In genomic region chr17:29179232-29180036, GRCh38 we compare ENCODE assay signal across 8 cellular contexts. TPM values are rescaled to one million over a fixed set of nuclear protein-coding genes. Genes with fewer than 3 reads are reported as not detected.
A peak's percentile ranks its signal among the peaks of the same experiment; 100 is the strongest.
DNase-seq lines count a peak whose midpoint lies in the region; ATAC-seq, FAIRE-seq and TF ChIP-seq lines count a peak whose summit lies in the region.

No MANE protein-coding gene starts in this region.

- 0 out of 2 replicates have a peak, but pooled peaks cover 1% of the 10 kb centered on the region for H3K9me3 ChIP-seq in K562 (replicated peaks; ENCODE audit: control insufficient read depth, insufficient read depth, low read depth, low read length)
- no peaks in the 10 kb centered on the region for H3K9me3 ChIP-seq in spleen

- in situ Hi-C loops in K562 (cut with MboI) = loop anchor here (5.0 kb wide), 1 partner anchor 32 kb away; no protein-coding TSS in a partner anchor

- no peaks in the 10 kb centered on the region for H3K9me3 Mint-ChIP-seq in immature natural killer cell

- H3K36me3 Mint-ChIP-seq in immature natural killer cell = peaks cover 0 to 3% (median 0%) of the 10 kb centered on the region in 3 donors

- H3K27ac ChIP-seq in K562 (ENCODE audit: extremely low read depth, low read depth, low read length) = peak overlapping the region; percentile 97
- H3K27ac ChIP-seq in spleen = peak overlapping the region in 7 of 8 donors; percentile 70 to 88 (median 83)

- H3K27ac Mint-ChIP-seq in immature natural killer cell = no peak overlapping the region

- TF ChIP-seq RAD21 in K562 (CRISPR knock-in tag; conservative IDR thresholded peaks at IDR 0.05 in 1 of 2, IDR thresholded peaks at IDR 0.05 in 1 of 2) = no peak

- peak overlapping the region; percentile 33 to 79 (median 68) for H3K4me3 Mint-ChIP-seq in immature natural killer cell

- peak; percentile 98 for FAIRE-seq in K562 (lab: Jason Lieb, UNC)

- H2AFZ ChIP-seq in K562 (ENCODE audit: low read depth, low read length) = peak overlapping the region; percentile 51

- H4K20me1 ChIP-seq in K562 (replicated peaks; ENCODE audit: control insufficient read depth, insufficient read depth, low read length) = no peaks in the 10 kb centered on the region

- peaks cover 0 to 10% (median 3%) of the 10 kb centered on the region in 3 donors for H3K27me3 Mint-ChIP-seq in immature natural killer cell (ENCODE audit: low read depth in 3 of 3)

- peak overlapping the region; percentile 90 to 92 for H3K9ac ChIP-seq in K562 (ENCODE audit: insufficient read depth in 1 of 2, low read depth in 2 of 2, low read length in 2 of 2)

- no peaks in the 10 kb centered on the region for H3K9me1 ChIP-seq in K562 (ENCODE audit: control insufficient read depth, insufficient read depth, low read length)

- peaks cover 52% of the 10 kb centered on the region for H3K79me2 ChIP-seq in K562 (ENCODE audit: control insufficient read depth, insufficient read depth, low read length)

- TF ChIP-seq POLR2A in K562 (conservative IDR thresholded peaks at IDR 0.05) = peak; percentile 80
- no peak for TF ChIP-seq POLR2A in spleen (IDR thresholded peaks at IDR 0.05)

- TF ChIP-seq EP300 in K562 (IDR thresholded peaks at IDR 0.05; ENCODE audit: low read length) = peak; percentile 89

- peak overlapping the region; percentile 49 for H3K4me3 ChIP-seq in K562
- peak overlapping the region; percentile 20 to 77 (median 44) for H3K4me3 ChIP-seq in spleen

- ATAC-seq in K562 = peak; percentile 73
- ATAC-seq in HG03571 (IDR thresholded peaks at IDR 0.05; ENCODE audit: unreplicated experiment) = no peak
- ATAC-seq in GM18907 (IDR thresholded peaks at IDR 0.05; ENCODE audit: unreplicated experiment) = no peak

- peak overlapping the region; percentile 96 for H3K4me2 ChIP-seq in K562 (ENCODE audit: insufficient read depth, low read length)

- H3K4me1 ChIP-seq in K562 (replicated peaks in 1 of 2; ENCODE audit: control insufficient read depth in 2 of 2, insufficient read depth in 2 of 2, low read length in 2 of 2) (peaks cover 30 to 50% of the 10 kb centered on the region in 2 experiments), spleen (peaks cover 23 to 58% (median 44%) of the 10 kb centered on the region in 6 donors)

- no TSS peak for BruUV-seq in K562 (replicated peaks; lab: Mats Ljungman, UMichigan)

- CTCF ChIA-PET in K562 (lab: Yijun Ruan, JAX; ENCODE audit: low intra/inter-chr PET ratio) = interaction anchor here (0.7 to 1.6 kb wide), 3 partner anchors 30 to 123 kb away, joined by 3 to 5 read pairs (median 4); no protein-coding TSS in a partner anchor

- WGBS in K562 (ENCODE audit: insufficient coverage, low coverage, missing lambda C conversion rate) = 1% methylated on average over 21 of the region's 28 CpGs
- WGBS in spleen, 5 donors = 31 to 74% (median 42%) methylated on average over 8 to 28 of the region's 28 CpGs

- POLR2A ChIA-PET in K562 (lab: Yijun Ruan, JAX) = interaction anchor here (0.6 to 6.6 kb wide), 14 partner anchors 8 to 545 kb away, joined by 3 to 74 read pairs (median 3); partner anchors contain the start of genes NUFIP2 and RPL23A

- peak in 1 of 3 experiments; percentile 5; a peak in 1 of 6 replicates for TF ChIP-seq CTCF in K562 (IDR thresholded peaks at IDR 0.05 in 2 of 3, conservative IDR thresholded peaks at IDR 0.05 in 1 of 3; ENCODE audit: insufficient read depth in 2 of 3, low read depth in 1 of 3, low read length in 3 of 3)
- TF ChIP-seq CTCF in spleen (IDR thresholded peaks at IDR 0.05 in 8 of 11, conservative IDR thresholded peaks at IDR 0.05 in 3 of 11) = no peak

- peaks cover 13 to 16% of the 10 kb centered on the region in 2 donors for H3K4me1 Mint-ChIP-seq in immature natural killer cell

- DNase-seq in activated T-cell treated with anti-CD3 and anti-CD28 coated beads, Interleukin-2, amount 50 U/mL, for 1 hour = peak; percentile 24
- no peak for DNase-seq in activated T-cell treated with anti-CD3 and anti-CD28 coated beads for 4 hours
- DNase-seq in NCI-H510A treated with DMSO at 0.1 percent for 48 hours (lab: John Stamatoyannopoulos, UW) = peak; percentile 82
- DNase-seq in K562 (ENCODE audit: extremely low read depth in 1 of 4, low spot score in 3 of 4) = peak; percentile 87 to 97 (median 90)
- DNase-seq in immature natural killer cell = no peak
- DNase-seq in spleen = no peak

- intact Hi-C loops in K562 (cut with micrococcal nuclease) = loop anchor here (1.0 to 2.0 kb wide), 2 partner anchors 17 to 31 kb away; no protein-coding TSS in a partner anchor
- intact Hi-C loops in spleen (cut with DNase I; ENCODE audit: low total_unique reads) = no loop called here

- H3K36me3 ChIP-seq in K562 (ENCODE audit: control insufficient read depth, insufficient read depth, low read length) (no peaks in the 10 kb centered on the region), spleen (no peaks in the 10 kb centered on the region)

- no peaks in the 10 kb centered on the region for H3K27me3 ChIP-seq in K562 (ENCODE audit: control insufficient read depth in 2 of 2, insufficient read depth in 2 of 2, low read length in 2 of 2)
- H3K27me3 ChIP-seq in spleen (replicated peaks in 1 of 7) = peaks cover 0 to 24% (median 0%) of the 10 kb centered on the region in 7 donors

TF ChIP-seq in K562, 482 proteins besides CTCF, POLR2A, EP300 and RAD21 (continues in another document):
- TF ChIP-seq POLR2H (tag; IDR thresholded peaks at IDR 0.05; ENCODE audit: low read depth) = no peak
- no peak for TF ChIP-seq HSF4 (CRISPR knock-in tag; IDR thresholded peaks at IDR 0.05; ENCODE audit: borderline replicate concordance)
- no peak for TF ChIP-seq TEAD1 (CRISPR knock-in tag; IDR thresholded peaks at IDR 0.05)
- no peak for TF ChIP-seq CUX1 (CRISPR knock-in tag; IDR thresholded peaks at IDR 0.05)
- no peak for TF ChIP-seq DDX20 (tag; IDR thresholded peaks at IDR 0.05; ENCODE audit: low read depth)
- TF ChIP-seq IRF9 (tag; IDR thresholded peaks at IDR 0.05) = no peak

RNA-seq across cellular contexts. Expression of gene MYO18A, which starts 0.8 kb away (rescaled TPM):
- 148 and 349 TPM in 2 replicates for total RNA-seq in K562 (2011; cell fraction: chromatin; rRNA removed; ENCODE audit: low replicate concordance)
- 124 and 136 TPM in 2 replicates for total RNA-seq in K562 (2011; cell fraction: nucleolus; rRNA removed)
- total RNA-seq in K562 (2011; cell fraction: nucleoplasm; rRNA removed) = 129 and 134 TPM in 2 replicates
- total RNA-seq in K562 (2014; rRNA removed) (41.7 and 42.3 TPM in 2 replicates), K562 (2014; rRNA removed; fragmentation: Illumina TruSeq; extraction: Trizol) (10.4 and 16.4 TPM in 2 replicates), K562 (2015; rRNA removed; fragmentation: Illumina TruSeq; extraction: Trizol) (17.1 and 19.2 TPM in 2 replicates), K562 (2021) (51.8 and 65.4 TPM in 2 replicates), spleen (100 to 1,000 TPM in 2 of 7 donors, 10 to 100 TPM in 5; 57.6 to 114 (median 85.5) TPM)
- polyA plus RNA-seq in K562 (2011; rRNA removed) (8.1 and 10.7 TPM in 2 replicates), K562 (2014; fragmentation: Illumina TruSeq; extraction: Trizol) (34.4 and 39.1 TPM in 2 replicates), K562 (2014; fragmentation: Nextera tagmentation; extraction: Ambion mirVana) (1 to 10 TPM; 2.5 TPM), K562 (2014; rRNA removed) (20.4 and 32.3 TPM in 2 replicates), immature natural killer cell (10 to 100 TPM in 1 of 3 donors, 1 to 10 TPM in 2; 1.5 to 32.5 (median 5.2) TPM), spleen (10 to 100 TPM; 24.2 to 55.0 (median 44.5) TPM)
- 7.3 and 9.5 TPM in 2 replicates for polyA plus RNA-seq in K562 (2011; cell fraction: cytosol; rRNA removed)
- 62.2 and 107 TPM in 2 replicates for polyA plus RNA-seq in K562 (2011; cell fraction: nucleus; rRNA removed)
- polyA plus RNA-seq in K562 (2012) = 31.3 and 34.9 TPM in 2 replicates
- polyA minus RNA-seq in K562 (2011; rRNA and poly(A)+ RNA removed) = 12.1 and 19.8 TPM in 2 replicates
- polyA minus RNA-seq in K562 (2011; cell fraction: cytosol; rRNA and poly(A)+ RNA removed) = 22.1 and 22.6 TPM in 2 replicates
- 40.4 and 54.3 TPM in 2 replicates for polyA minus RNA-seq in K562 (2011; cell fraction: nucleus; rRNA and poly(A)+ RNA removed)

Comparison
In these comparisons a context has a peak if more than half of its experiments do, and no peak if none do; other contexts are left out.
1. DNase-seq: peak in activated T-cell treated with anti-CD3 and anti-CD28 coated beads, Interleukin-2, amount 50 U/mL, for 1 hour (single experiment), NCI-H510A treated with DMSO at 0.1 percent for 48 hours (single experiment) and K562 (4 of 4); none in activated T-cell treated with anti-CD3 and anti-CD28 coated beads for 4 hours (single experiment), immature natural killer cell (0 of 3) and spleen (single experiment).